In genomic region chr9:134693011-134693410, GRCh38 we compare ENCODE assay signal across 24 cellular contexts. TPM values are rescaled to one million over a fixed set of nuclear protein-coding genes. Genes with fewer than 3 reads are reported as not detected.
DNase-seq lines count a peak whose midpoint lies in the region; ATAC-seq and TF ChIP-seq lines count a peak whose summit lies in the region.
"Had no signal": no experiment of that assay in that cellular context is flagged by ENCODE, and none has a peak within 500 bp of the region (broad histone marks: within the 10 kb centered on the region; RNA-seq: fewer than 3 reads in every experiment).

No MANE protein-coding gene starts in this region.

- no peak overlapping the region for H3K27ac ChIP-seq in sigmoid colon
- no peak overlapping the region for H3K27ac ChIP-seq in adrenal gland
- H3K27ac ChIP-seq: PC-9 had no signal

- H3K9me3 ChIP-seq in sigmoid colon (no peaks in the 10 kb centered on the region), adrenal gland (replicated peaks in 1 of 3) (no peaks in the 10 kb centered on the region)
- H3K9me3 ChIP-seq: Caco-2, esophagus squamous epithelium, gastrocnemius medialis, stomach had no signal

- POLR2A ChIA-PET in activated CD4-positive, alpha-beta T cell treated with anti-CD3 and anti-CD28 coated beads, Interleukin-2, amount 10 ng/mL, durations not matched to agents 7 days and 5 days (lab: Charles Lee), result no interaction called here

- TF ChIP-seq CTCF in sigmoid colon (IDR thresholded peaks at IDR 0.05), result no peak
- no peak for TF ChIP-seq CTCF in adrenal gland (IDR thresholded peaks at IDR 0.05)

- H3K4me1 ChIP-seq in sigmoid colon, result peaks cover 0 to 52% (median 41%) of the 10 kb centered on the region in 4 donors
- H3K4me1 ChIP-seq in adrenal gland (replicated peaks in 1 of 2), result peaks cover 0 to 5% of the 10 kb centered on the region in 2 donors
- H3K4me1 ChIP-seq: Caco-2, gastrocnemius medialis had no signal

- peak; percentile 80 for ATAC-seq in effector memory CD8-positive, alpha-beta T cell (replicated peaks)
- ATAC-seq: gastrocnemius medialis had no signal

- H3K36me3 Mint-ChIP-seq in activated CD4-positive, alpha-beta T cell treated with anti-CD3 and anti-CD28 coated beads, Interleukin-2, amount 10 ng/mL, durations not matched to agents 7 days and 5 days (ENCODE audit: low read depth), result no peaks in the 10 kb centered on the region
- H3K36me3 Mint-ChIP-seq in effector memory CD8-positive, alpha-beta T cell (ENCODE audit: insufficient read depth), result peaks cover 3% of the 10 kb centered on the region
- H3K36me3 Mint-ChIP-seq: activated naive CD8-positive, alpha-beta T cell had no signal

- no peaks in the 10 kb centered on the region for H3K9me3 Mint-ChIP-seq in activated CD4-positive, alpha-beta T cell treated with anti-CD3 and anti-CD28 coated beads, Interleukin-2, amount 10 ng/mL, durations not matched to agents 7 days and 5 days
- H3K9me3 Mint-ChIP-seq in effector memory CD8-positive, alpha-beta T cell, result no peaks in the 10 kb centered on the region
- H3K9me3 Mint-ChIP-seq: activated T-helper 1 cell treated with anti-CD3 and anti-CD28 coated beads, Interleukin-12 subunit alpha, Interleukin-12 subunit beta, Interleukin-2, Interleukin-4 antibody, amounts not matched to agents 30 ng/mL and 10 ng/mL and 1 ng/mL, durations not matched to agents 14 hours and 24 hours and 36 hours; T-helper 1 cell treated with Interleukin-12 subunit alpha and Interleukin-12 subunit beta and Interleukin-4 antibody, amounts not matched to agents 30 μg/mL and 1 μg/mL, for 36 hours had no signal

- TF ChIP-seq POLR2A in sigmoid colon (IDR thresholded peaks at IDR 0.05) (no peak), adrenal gland (IDR thresholded peaks at IDR 0.05) (no peak)

- no peak for TF ChIP-seq EP300 in sigmoid colon (IDR thresholded peaks at IDR 0.05)

- no peak overlapping the region for H3K4me3 Mint-ChIP-seq in activated CD4-positive, alpha-beta T cell treated with anti-CD3 and anti-CD28 coated beads, Interleukin-2, amount 10 ng/mL, durations not matched to agents 7 days and 5 days
- H3K4me3 Mint-ChIP-seq in effector memory CD8-positive, alpha-beta T cell, result no peak overlapping the region
- H3K4me3 Mint-ChIP-seq: activated naive CD8-positive, alpha-beta T cell; activated T-helper 1 cell treated with anti-CD3 and anti-CD28 coated beads, Interleukin-12 subunit alpha, Interleukin-12 subunit beta, Interleukin-2, Interleukin-4 antibody, amounts not matched to agents 30 ng/mL and 10 ng/mL and 1 ng/mL, durations not matched to agents 14 hours and 24 hours and 36 hours; T-helper 1 cell treated with Interleukin-12 subunit alpha and Interleukin-12 subunit beta and Interleukin-4 antibody, amounts not matched to agents 30 μg/mL and 1 μg/mL, for 36 hours had no signal

- peaks cover 6% of the 10 kb centered on the region for H3K4me1 Mint-ChIP-seq in activated CD4-positive, alpha-beta T cell treated with anti-CD3 and anti-CD28 coated beads, Interleukin-2, amount 10 ng/mL, durations not matched to agents 7 days and 5 days
- peaks cover 5 to 8% of the 10 kb centered on the region in 2 donors for H3K4me1 Mint-ChIP-seq in effector memory CD8-positive, alpha-beta T cell (ENCODE audit: low read depth in 2 of 2)

- H3K36me3 ChIP-seq in sigmoid colon (peaks cover 0 to 26% (median 13%) of the 10 kb centered on the region in 4 donors), adrenal gland (replicated peaks in 1 of 2) (no peaks in the 10 kb centered on the region)
- H3K36me3 ChIP-seq: esophagus squamous epithelium, gastrocnemius medialis had no signal

- peak; percentile 12 for DNase-seq in activated CD4-positive, alpha-beta T cell treated with anti-CD3 and anti-CD28 coated beads, Interleukin-2, amount 10 ng/mL, durations not matched to agents 7 days and 5 days
- DNase-seq in activated CD4-positive, alpha-beta T cell treated with anti-CD3 and anti-CD28 coated beads for 48 hours, result no peak
- peak; percentile 47 for DNase-seq in NCI-H345 treated with DMSO at 0.1 percent for 48 hours (lab: John Stamatoyannopoulos, UW; ENCODE audit: unreplicated experiment)
- no peak for DNase-seq in effector memory CD8-positive, alpha-beta T cell
- peak; percentile 38 for DNase-seq in sigmoid colon
- DNase-seq in DMS153 treated with DMSO at 0.1 percent for 48 hours (lab: John Stamatoyannopoulos, UW; ENCODE audit: unreplicated experiment), result no peak
- no peak for DNase-seq in adrenal gland
- DNase-seq in GM19238 (ENCODE audit: insufficient read length, low spot score), result no peak
- DNase-seq: activated CD4-positive, alpha-beta T cell treated with anti-CD3 and anti-CD28 coated beads for 4 hours; Caco-2; effector CD8-positive, alpha-beta T cell; esophagus squamous epithelium; gastrocnemius medialis; NCI-H774; occipital lobe; PC-9; SHP77 treated with DMSO at 0.1 percent for 48 hours; stimulated activated CD4-positive, alpha-beta T cell treated with anti-CD3 and anti-CD28 coated beads, Interleukin-12 subunit alpha, Interleukin-12 subunit beta, amount 100 ng/mL, for 4 hours; stimulated activated CD4-positive, alpha-beta T cell treated with anti-CD3 and anti-CD28 coated beads, Interleukin-4, amount 100 ng/mL, for 4 hours; stomach; trophoblast cell had no signal

- CTCF ChIA-PET in activated CD4-positive, alpha-beta T cell treated with anti-CD3 and anti-CD28 coated beads, Interleukin-2, amount 10 ng/mL, durations not matched to agents 7 days and 5 days (lab: Charles Lee), result interaction anchor here (0.6 kb wide), 1 partner anchor 332 kb away, joined by 4 read pairs; no protein-coding TSS in a partner anchor

- H3K27me3 ChIP-seq in sigmoid colon (no peaks in the 10 kb centered on the region), adrenal gland (no peaks in the 10 kb centered on the region)

- WGBS in sigmoid colon, 2 donors, result 55 to 69% methylated on average over 9 of the region's 9 CpGs
- WGBS in adrenal gland, 4 donors, result 71 to 81% (median 79%) methylated on average over 9 of the region's 9 CpGs

- intact Hi-C loops in sigmoid colon (cut with DNase I) (no loop called here), adrenal gland (cut with DNase I) (loop anchor here in 1 of 2 donors (10.0 kb wide), 1 partner anchor 652 kb away; no protein-coding TSS in a partner anchor)

- H3K27me3 Mint-ChIP-seq in activated CD4-positive, alpha-beta T cell treated with anti-CD3 and anti-CD28 coated beads, Interleukin-2, amount 10 ng/mL, durations not matched to agents 7 days and 5 days, result peaks cover 5% of the 10 kb centered on the region
- peaks cover 0 to 6% of the 10 kb centered on the region in 2 donors for H3K27me3 Mint-ChIP-seq in effector memory CD8-positive, alpha-beta T cell
- H3K27me3 Mint-ChIP-seq: activated naive CD8-positive, alpha-beta T cell had no signal

- H3K4me3 ChIP-seq in sigmoid colon (no peak overlapping the region), adrenal gland (no peak overlapping the region)
- H3K4me3 ChIP-seq: esophagus squamous epithelium, gastrocnemius medialis, PC-9, stomach had no signal

- no peak overlapping the region for H3K27ac Mint-ChIP-seq in activated CD4-positive, alpha-beta T cell treated with anti-CD3 and anti-CD28 coated beads, Interleukin-2, amount 10 ng/mL, durations not matched to agents 7 days and 5 days
- H3K27ac Mint-ChIP-seq in effector memory CD8-positive, alpha-beta T cell, result peak overlapping the region in 1 of 2 donors; percentile 32
- H3K27ac Mint-ChIP-seq: activated naive CD8-positive, alpha-beta T cell; activated T-helper 1 cell treated with anti-CD3 and anti-CD28 coated beads, Interleukin-12 subunit alpha, Interleukin-12 subunit beta, Interleukin-2, Interleukin-4 antibody, amounts not matched to agents 30 ng/mL and 10 ng/mL and 1 ng/mL, durations not matched to agents 14 hours and 24 hours and 36 hours; T-helper 1 cell treated with Interleukin-12 subunit alpha and Interleukin-12 subunit beta and Interleukin-4 antibody, amounts not matched to agents 30 μg/mL and 1 μg/mL, for 36 hours had no signal

RNA-seq across cellular contexts. Expression of gene COL5A1, which starts 51.4 kb away (rescaled TPM):
- total RNA-seq in activated CD4-positive, alpha-beta T cell treated with anti-CD3 and anti-CD28 coated beads, Interleukin-2, amount 10 ng/mL, durations not matched to agents 7 days and 5 days, result under 1 TPM; 0.15 to 0.30 TPM
- total RNA-seq in sigmoid colon (100 to 1,000 TPM in 1 of 4 donors, 10 to 100 TPM in 3; 24.2 to 168 (median 59.4) TPM), adrenal gland (10 to 100 TPM; 15.2 to 45.5 (median 32.5) TPM)
- polyA plus RNA-seq in sigmoid colon (10 to 100 TPM in 1 of 3 donors, 1 to 10 TPM in 2; 4.2 to 13.2 (median 4.4) TPM), adrenal gland (10 to 100 TPM in 2 of 3 donors, 1 to 10 TPM in 1; 3.5 to 44.3 (median 14.1) TPM)
- total RNA-seq: activated T-helper 1 cell treated with anti-CD3 and anti-CD28 coated beads, Interleukin-12 subunit alpha, Interleukin-12 subunit beta, Interleukin-2, Interleukin-4 antibody, amounts not matched to agents 30 ng/mL and 10 ng/mL and 1 ng/mL, durations not matched to agents 14 hours and 24 hours and 36 hours had no signal

Comparison
In these comparisons a context has a peak if more than half of its experiments do, and no peak if none do; other contexts are left out.
1. DNase-seq: peak in activated CD4-positive, alpha-beta T cell treated with anti-CD3 and anti-CD28 coated beads, Interleukin-2, amount 10 ng/mL, durations not matched to agents 7 days and 5 days (single experiment), NCI-H345 treated with DMSO at 0.1 percent for 48 hours (single experiment) and sigmoid colon (single experiment); none in activated CD4-positive, alpha-beta T cell treated with anti-CD3 and anti-CD28 coated beads for 48 hours (single experiment), effector memory CD8-positive, alpha-beta T cell (0 of 3), DMS153 treated with DMSO at 0.1 percent for 48 hours (single experiment), adrenal gland (0 of 7) and GM19238 (single experiment).
2. RNA of gene COL5A1, which starts 51.4 kb away (total RNA-seq): 24.2 to 168 TPM in sigmoid colon and 15.2 to 45.5 TPM in adrenal gland; 0.15 to 0.30 TPM in activated CD4-positive, alpha-beta T cell treated with anti-CD3 and anti-CD28 coated beads, Interleukin-2, amount 10 ng/mL, durations not matched to agents 7 days and 5 days; every median in the first group is over 10 times any median in the second.